20 cellular contexts compared by ENCODE assay signal in genomic region chr2:348517-348916, GRCh38.
A peak's percentile ranks its signal among the peaks of the same experiment; 100 is the strongest.
DNase-seq lines count a peak whose midpoint lies in the region; ATAC-seq and TF ChIP-seq lines count a peak whose summit lies in the region.
"Had no signal": no experiment of that assay in that cellular context is flagged by ENCODE, and none has a peak within 500 bp of the region (broad histone marks: within the 10 kb centered on the region; RNA-seq: fewer than 3 reads in every experiment).

No MANE protein-coding gene starts in this region.

- no peak for TF ChIP-seq POLR2A in body of pancreas (IDR thresholded peaks at IDR 0.05)

- no peaks in the 10 kb centered on the region for H3K9me3 ChIP-seq in body of pancreas
- H3K9me3 ChIP-seq in heart right ventricle: peaks cover 0 to 4% (median 0%) of the 10 kb centered on the region in 11 donors

- no peaks in the 10 kb centered on the region for H3K4me1 ChIP-seq in body of pancreas
- no peaks in the 10 kb centered on the region for H3K4me1 ChIP-seq in heart right ventricle

- H3K36me3 ChIP-seq in body of pancreas (replicated peaks in 1 of 2; ENCODE audit: insufficient read depth in 1 of 2, low read depth in 2 of 2) (no peaks in the 10 kb centered on the region), heart right ventricle (no peaks in the 10 kb centered on the region)

- H3K27ac ChIP-seq in body of pancreas (no peak overlapping the region), heart right ventricle (no peak overlapping the region)
- H3K27ac ChIP-seq: C4-2B, GM23248 had no signal

- DNase-seq in LHCN-M2 (ENCODE audit: low read depth) (peak; percentile 71), body of pancreas (peak in 1 of 4 donors; percentile 11), fibroblast of the aortic adventitia (ENCODE audit: low read depth) (peak; percentile 5), stromal cell of bone marrow (ENCODE audit: low read depth) (peak; percentile 11), NK-92 (lab: John Stamatoyannopoulos, UW; ENCODE audit: unreplicated experiment) (no peak), heart right ventricle (no peak), NCI-H1930 (lab: John Stamatoyannopoulos, UW) (no peak)
- no peak for DNase-seq in activated T-cell treated with anti-CD3 and anti-CD28 coated beads, Interleukin-2, amount 50 U/mL, for 48 hours
- DNase-seq: COR-L47, DMS153, GDM1, GM23248, KBM-7, NCI-H1105, NCI-H1694 treated with DMSO at 0.1 percent for 48 hours, NCI-H446 treated with DMSO at 0.1 percent for 48 hours, NCI-H748 treated with DMSO at 0.1 percent for 48 hours, SHP77 had no signal

- WGBS in body of pancreas, 2 donors: 52 to 59% methylated on average over 8 of the region's 8 CpGs
- WGBS in heart right ventricle, 2 donors: 45 to 61% methylated on average over 8 of the region's 8 CpGs

- ATAC-seq in body of pancreas (peak; percentile 47), heart right ventricle (no peak)
- ATAC-seq: Panc1 had no signal

- H3K27me3 ChIP-seq in body of pancreas: no peaks in the 10 kb centered on the region
- H3K27me3 ChIP-seq in heart right ventricle: peaks cover 0 to 17% (median 5%) of the 10 kb centered on the region in 7 donors

- TF ChIP-seq CTCF in body of pancreas (IDR thresholded peaks at IDR 0.05) (no peak), fibroblast of the aortic adventitia (IDR thresholded peaks at IDR 0.05; ENCODE audit: insufficient read depth, low read length) (no peak), heart right ventricle (IDR thresholded peaks at IDR 0.05) (no peak)

- no peak overlapping the region for H3K4me3 ChIP-seq in body of pancreas
- H3K4me3 ChIP-seq in fibroblast of the aortic adventitia (ENCODE audit: low read depth, low read length): no peak overlapping the region
- no peak overlapping the region for H3K4me3 ChIP-seq in heart right ventricle
- H3K4me3 ChIP-seq: GM23248 had no signal

- intact Hi-C loops in body of pancreas (cut with DNase I) (no loop called here), heart right ventricle (cut with DNase I) (no loop called here)

Comparison
In these comparisons a context has a peak if more than half of its experiments do, and no peak if none do; other contexts are left out.
1. DNase-seq: peak in LHCN-M2 (single experiment), fibroblast of the aortic adventitia (single experiment) and stromal cell of bone marrow (single experiment); none in activated T-cell treated with anti-CD3 and anti-CD28 coated beads, Interleukin-2, amount 50 U/mL, for 48 hours (0 of 2), NK-92 (single experiment), heart right ventricle (0 of 2) and NCI-H1930 (0 of 2).